Comparison of ENCODE assay signal across 21 cellular contexts in genomic region chr2:16647992-16648617, GRCh38. TPM values are rescaled to one million over a fixed set of nuclear protein-coding genes. Genes with fewer than 3 reads are reported as not detected.
DNase-seq lines count a peak whose midpoint lies in the region; ATAC-seq, FAIRE-seq and TF ChIP-seq lines count a peak whose summit lies in the region.
"Had no signal": no experiment of that assay in that cellular context is flagged by ENCODE, and none has a peak within 500 bp of the region (broad histone marks: within the 10 kb centered on the region; RNA-seq: fewer than 3 reads in every experiment).

No MANE protein-coding gene starts in this region.

- H3K27ac Mint-ChIP-seq in activated B cell treated with CpG ODN at 0.5 μM for 24 hours = peak overlapping the region; percentile 59
- no peak overlapping the region for H3K27ac Mint-ChIP-seq in T-helper 2 cell treated with Interferon-gamma antibody and Interleukin-4, amounts not matched to agents 5 μg/mL and 100 μg/mL, for 36 hours

- H4K8ac ChIP-seq in mesenchymal stem cell (ENCODE audit: low read length) = no peak overlapping the region

- H4K20me1 ChIP-seq in HepG2 (ENCODE audit: insufficient read depth, low read length) = no peaks in the 10 kb centered on the region

- H3K4me3 ChIP-seq in HepG2 (replicated peaks in 1 of 3; ENCODE audit: insufficient read depth in 1 of 3, low read depth in 2 of 3, low read length in 3 of 3) (no peak overlapping the region), right lobe of liver (no peak overlapping the region), mesenchymal stem cell (ENCODE audit: insufficient read depth in 1 of 2, low read depth in 1 of 2, low read length in 2 of 2) (no peak overlapping the region)
- H3K4me3 ChIP-seq: MG63 had no signal

- no peak overlapping the region for H2BK120ac ChIP-seq in mesenchymal stem cell (ENCODE audit: low read depth, low read length)

- H4K91ac ChIP-seq in mesenchymal stem cell (ENCODE audit: low read length) = no peak overlapping the region

- no peaks in the 10 kb centered on the region for H3K27me3 ChIP-seq in HepG2 (ENCODE audit: control insufficient read depth in 1 of 2, insufficient read depth in 2 of 2, low read length in 2 of 2)
- H3K27me3 ChIP-seq in right lobe of liver = no peaks in the 10 kb centered on the region
- no peaks in the 10 kb centered on the region for H3K27me3 ChIP-seq in mesenchymal stem cell (ENCODE audit: control insufficient read depth in 1 of 2, insufficient read depth in 1 of 2, low read length in 2 of 2)
- H3K27me3 ChIP-seq: MG63 had no signal

- H2BK12ac ChIP-seq in mesenchymal stem cell (ENCODE audit: low read length in 2 of 2) = no peak overlapping the region

- TF ChIP-seq RAD21 in HepG2 (CRISPR knock-in tag; IDR thresholded peaks at IDR 0.05) = no peak

- intact Hi-C loops in HepG2 (cut with micrococcal nuclease; ENCODE audit: unreplicated experiment) (no loop called here), right lobe of liver (cut with DNase I) (no loop called here), activated B cell treated with CpG ODN at 0.5 μM for 24 hours (cut with micrococcal nuclease) (no loop called here)

- H3K4me1 Mint-ChIP-seq in activated B cell treated with CpG ODN at 0.5 μM for 24 hours = peaks cover 95% of the 10 kb centered on the region
- H3K4me1 Mint-ChIP-seq in T-helper 2 cell treated with Interferon-gamma antibody and Interleukin-4, amounts not matched to agents 5 μg/mL and 100 μg/mL, for 36 hours (ENCODE audit: low read depth) = peaks cover 4% of the 10 kb centered on the region

- POLR2A ChIA-PET in HepG2 (lab: Yijun Ruan, JAX) (no interaction called here), activated B cell treated with CpG ODN at 0.5 μM for 24 hours (lab: Charles Lee) (interaction anchor here (0.7 to 1.7 kb wide), 5 partner anchors 9 to 23 kb away, joined by 3 to 5 read pairs (median 3); no protein-coding TSS in a partner anchor)

- H3K4me1 ChIP-seq in HepG2 (ENCODE audit: insufficient read depth, low read length) = peaks cover 11% of the 10 kb centered on the region
- peaks cover 0 to 6% (median 0%) of the 10 kb centered on the region in 4 donors for H3K4me1 ChIP-seq in right lobe of liver
- peaks cover 28% of the 10 kb centered on the region for H3K4me1 ChIP-seq in mesenchymal stem cell (ENCODE audit: control insufficient read depth, insufficient read depth, low read depth, low read length)

- no peak for TF ChIP-seq POLR2A in HepG2 (IDR thresholded peaks at IDR 0.05; ENCODE audit: insufficient read depth in 1 of 2, low read depth in 2 of 2, low read length in 2 of 2)
- no peak for TF ChIP-seq POLR2A in right lobe of liver (IDR thresholded peaks at IDR 0.05)

- H2BK15ac ChIP-seq in mesenchymal stem cell (ENCODE audit: low read depth, poor library complexity, severe bottlenecking) = no peak overlapping the region

- H3K14ac ChIP-seq in mesenchymal stem cell (ENCODE audit: low read length in 2 of 2) = no peak overlapping the region

- peaks cover 78% of the 10 kb centered on the region for H3K36me3 Mint-ChIP-seq in activated B cell treated with CpG ODN at 0.5 μM for 24 hours (ENCODE audit: low read depth)
- no peaks in the 10 kb centered on the region for H3K36me3 Mint-ChIP-seq in T-helper 2 cell treated with Interferon-gamma antibody and Interleukin-4, amounts not matched to agents 5 μg/mL and 100 μg/mL, for 36 hours (ENCODE audit: low read depth)

- FAIRE-seq in HepG2 (lab: Jason Lieb, UNC) = no peak
- FAIRE-seq: D721Med, GM19239, HTR-8/SVneo had no signal

- in situ Hi-C loops in HepG2 (cut with HindIII; ENCODE audit: extremely low pct_ligation_motif_present, low pct_unique_long_range_greater_than_20kb) = no loop called here

- H2AFZ ChIP-seq in HepG2 (ENCODE audit: low read length) (no peak overlapping the region), mesenchymal stem cell (ENCODE audit: low read depth, low read length) (no peak overlapping the region)

- ATAC-seq in HepG2 = no peak
- ATAC-seq in right lobe of liver = no peak
- ATAC-seq in activated B cell treated with CpG ODN at 0.5 μM for 24 hours (ENCODE audit: low read depth) = peak; percentile 41
- ATAC-seq in HG02870 (IDR thresholded peaks at IDR 0.05; ENCODE audit: unreplicated experiment) = no peak
- ATAC-seq: SK-N-SH treated with all-trans-retinoic acid at 6 μM for 48 hours had no signal

- CTCF ChIA-PET in HepG2 (lab: Yijun Ruan, JAX; ENCODE audit: low intra/inter-chr PET ratio, low total read pairs) (no interaction called here), activated B cell treated with CpG ODN at 0.5 μM for 24 hours (lab: Charles Lee) (no interaction called here)

- DNase-seq in HepG2 (ENCODE audit: low spot score) = no peak
- no peak for DNase-seq in right lobe of liver
- DNase-seq in activated B cell treated with CpG ODN at 0.5 μM for 24 hours = no peak
- DNase-seq in mesenchymal stem cell = no peak
- DNase-seq in T-helper 2 cell treated with Interferon-gamma antibody and Interleukin-4, amounts not matched to agents 5 μg/mL and 100 μg/mL, for 36 hours (ENCODE audit: low spot score) = no peak
- DNase-seq in activated CD4-positive, alpha-beta T cell treated with anti-CD3 and anti-CD28 coated beads for 4 hours = no peak
- DNase-seq: 8988T, GOT3, HCEC 1CT, MG63, NCI-H1417 treated with DMSO at 0.1 percent for 48 hours, NCI-H187, NCI-H2107, SIG-M5 had no signal

- H3K27me3 Mint-ChIP-seq in activated B cell treated with CpG ODN at 0.5 μM for 24 hours = no peaks in the 10 kb centered on the region
- H3K27me3 Mint-ChIP-seq in T-helper 2 cell treated with Interferon-gamma antibody and Interleukin-4, amounts not matched to agents 5 μg/mL and 100 μg/mL, for 36 hours (ENCODE audit: low read depth) = no peaks in the 10 kb centered on the region

- no peak overlapping the region for H3K4ac ChIP-seq in mesenchymal stem cell (ENCODE audit: low read depth in 1 of 2, low read length in 2 of 2)

- H3K4me2 ChIP-seq in HepG2 (ENCODE audit: low read depth, low read length) = no peak overlapping the region
- no peak overlapping the region for H3K4me2 ChIP-seq in mesenchymal stem cell (ENCODE audit: low read length, poor library complexity, severe bottlenecking)

- TF ChIP-seq CTCF in HepG2 (CRISPR knock-in tag; IDR thresholded peaks at IDR 0.05) = no peak
- TF ChIP-seq CTCF in right lobe of liver (IDR thresholded peaks at IDR 0.05) = no peak
- no peak for TF ChIP-seq CTCF in activated B cell treated with CpG ODN at 0.5 μM for 24 hours (IDR thresholded peaks at IDR 0.05)

- no TSS peak for BruUV-seq in HepG2 (replicated peaks; lab: Mats Ljungman, UMichigan)

- no peak for TF ChIP-seq EP300 in HepG2 (IDR thresholded peaks at IDR 0.05; ENCODE audit: low read depth in 2 of 2, low read length in 2 of 2)
- no peak for TF ChIP-seq EP300 in HepG2 (CRISPR knock-in tag; IDR thresholded peaks at IDR 0.05; ENCODE audit: borderline replicate concordance)

- WGBS in HepG2 (ENCODE audit: low lambda C conversion rate) = 33% methylated on average over 2 of the region's 2 CpGs
- 69% methylated on average over 2 of the region's 2 CpGs for WGBS in right lobe of liver (ENCODE audit: insufficient coverage, low coverage, low lambda C conversion rate, missing lambda C conversion rate)
- WGBS in mesenchymal stem cell = 93% methylated on average over 2 of the region's 2 CpGs

- no peak overlapping the region for H2BK5ac ChIP-seq in mesenchymal stem cell (ENCODE audit: low read depth, low read length, poor library complexity, severe bottlenecking)

- H3K27ac ChIP-seq in HepG2 (ENCODE audit: extremely low read length, insufficient read depth, low read length) (no peak overlapping the region), right lobe of liver (no peak overlapping the region), mesenchymal stem cell (ENCODE audit: low read length, poor library complexity, severe bottlenecking) (no peak overlapping the region)
- H3K27ac ChIP-seq: RWPE1 had no signal

- H3K9me3 ChIP-seq in HepG2 (ENCODE audit: low read length) = no peaks in the 10 kb centered on the region
- no peaks in the 10 kb centered on the region for H3K9me3 ChIP-seq in right lobe of liver
- H3K9me3 ChIP-seq in mesenchymal stem cell (ENCODE audit: control insufficient read depth, low read length) = no peaks in the 10 kb centered on the region
- H3K9me3 ChIP-seq: MG63 had no signal

- peaks cover 7% of the 10 kb centered on the region for H3K79me1 ChIP-seq in mesenchymal stem cell (replicated peaks; ENCODE audit: low read length, poor library complexity, severe bottlenecking)

- no peaks in the 10 kb centered on the region for H3K9me3 Mint-ChIP-seq in activated B cell treated with CpG ODN at 0.5 μM for 24 hours
- H3K9me3 Mint-ChIP-seq in T-helper 2 cell treated with Interferon-gamma antibody and Interleukin-4, amounts not matched to agents 5 μg/mL and 100 μg/mL, for 36 hours = no peaks in the 10 kb centered on the region

- H3K9ac ChIP-seq in HepG2 (ENCODE audit: insufficient read depth, low read depth, low read length) (no peak overlapping the region), mesenchymal stem cell (ENCODE audit: low read length) (no peak overlapping the region)

- H3K36me3 ChIP-seq in HepG2 (replicated peaks in 1 of 2; ENCODE audit: control insufficient read depth in 1 of 2, insufficient read depth in 2 of 2, low read length in 2 of 2) (no peaks in the 10 kb centered on the region), right lobe of liver (no peaks in the 10 kb centered on the region), mesenchymal stem cell (ENCODE audit: control insufficient read depth in 1 of 2, insufficient read depth in 2 of 2, low read depth in 1 of 2, low read length in 2 of 2) (no peaks in the 10 kb centered on the region)
- H3K36me3 ChIP-seq: MG63 had no signal

- no peak overlapping the region for H3K23ac ChIP-seq in mesenchymal stem cell (ENCODE audit: low read length in 2 of 2)

- peak overlapping the region; percentile 2 for H3K4me3 Mint-ChIP-seq in activated B cell treated with CpG ODN at 0.5 μM for 24 hours
- no peak overlapping the region for H3K4me3 Mint-ChIP-seq in T-helper 2 cell treated with Interferon-gamma antibody and Interleukin-4, amounts not matched to agents 5 μg/mL and 100 μg/mL, for 36 hours

- no peaks in the 10 kb centered on the region for H3K79me2 ChIP-seq in HepG2 (ENCODE audit: insufficient read depth, low read length)

- no peak overlapping the region for H3K18ac ChIP-seq in mesenchymal stem cell (ENCODE audit: low read depth in 1 of 2, low read length in 2 of 2)

- H2AK5ac ChIP-seq in mesenchymal stem cell (ENCODE audit: low read length, severe bottlenecking) = peak overlapping the region; percentile 71

RNA-seq across cellular contexts. Expression of gene CYRIA, which starts 17.5 kb away (rescaled TPM):
- total RNA-seq in HepG2 (2016; rRNA removed; fragmentation: Illumina TruSeq; extraction: Trizol) (not detected in 2 replicates), right lobe of liver (1 to 10 TPM; 1.6 to 6.3 (median 3.1) TPM), activated B cell treated with CpG ODN at 0.5 μM for 24 hours (72.7 and 76.1 TPM in 2 replicates)
- not detected in 2 replicates for total RNA-seq in HepG2 (2016; cell fraction: cytosol; rRNA removed; fragmentation: Illumina TruSeq; extraction: Trizol; ENCODE audit: low read depth)
- total RNA-seq in HepG2 (2016; cell fraction: insoluble cytoplasmic fraction; rRNA removed; fragmentation: Illumina TruSeq; extraction: Trizol) = not detected in 2 replicates
- total RNA-seq in HepG2 (2016; cell fraction: membrane; rRNA removed; fragmentation: Illumina TruSeq; extraction: Trizol) = not detected in 2 replicates
- total RNA-seq in HepG2 (2016; cell fraction: nucleus; rRNA removed; fragmentation: Illumina TruSeq; extraction: Trizol) = not detected in 2 replicates
- 0.09 TPM in 1 of 2 replicates, not detected in the other for polyA plus RNA-seq in HepG2 (2011; rRNA removed)
- polyA plus RNA-seq in HepG2 (2011; cell fraction: cytosol; rRNA removed) = not detected in 2 replicates
- 0.07 TPM in 1 of 2 replicates, not detected in the other for polyA plus RNA-seq in HepG2 (2011; cell fraction: nucleus; rRNA removed)
- not detected in 2 replicates for polyA plus RNA-seq in HepG2 (2012)
- not detected in 2 replicates for polyA plus RNA-seq in HepG2 (2016; cell fraction: cytosol; fragmentation: Illumina TruSeq; extraction: Trizol; ENCODE audit: low read depth)
- 0.12 TPM in 1 of 2 replicates, not detected in the other for polyA plus RNA-seq in HepG2 (2016; cell fraction: insoluble cytoplasmic fraction; fragmentation: Illumina TruSeq; extraction: Trizol; ENCODE audit: low read depth)
- not detected in 2 replicates for polyA plus RNA-seq in HepG2 (2016; cell fraction: membrane; fragmentation: Illumina TruSeq; extraction: Trizol; ENCODE audit: low read depth)
- polyA plus RNA-seq in HepG2 (2016; cell fraction: nucleus; fragmentation: Illumina TruSeq; extraction: Trizol; ENCODE audit: insufficient read depth, low read depth) = not detected in 2 replicates
- not detected in 2 replicates for polyA minus RNA-seq in HepG2 (2011; rRNA and poly(A)+ RNA removed; ENCODE audit: low replicate concordance)
- not detected in 2 replicates for polyA minus RNA-seq in HepG2 (2011; cell fraction: cytosol; rRNA and poly(A)+ RNA removed)
- polyA minus RNA-seq in HepG2 (2011; cell fraction: nucleus; rRNA and poly(A)+ RNA removed) = not detected in 2 replicates
- polyA plus RNA-seq in mesenchymal stem cell (2013, experiment 1 of 2) = 12.5 TPM
- 14.3 TPM for polyA plus RNA-seq in mesenchymal stem cell (2013, experiment 2 of 2)
- total RNA-seq: NCI-H460 had no signal

Comparison
In these comparisons a context has a peak if more than half of its experiments do, and no peak if none do; other contexts are left out.
1. RNA of gene CYRIA, which starts 17.5 kb away (total RNA-seq): 72.7 to 76.1 TPM in activated B cell treated with CpG ODN at 0.5 μM for 24 hours; 1.6 to 6.3 TPM in right lobe of liver and not detected in HepG2; every median in the first group is over 10 times any median in the second.